ENCODE assay signal across 1 cellular context in genomic region chr21:36694041-36694515, GRCh38.
TF ChIP-seq lines count a peak whose summit lies in the region.

No MANE protein-coding gene starts in this region.

TF ChIP-seq in WTC11, 78 proteins besides CTCF, POLR2A, EP300 and RAD21 (continued from another document):
- TF ChIP-seq ATF2 (CRISPR knock-in tag; IDR thresholded peaks at IDR 0.05; ENCODE audit: borderline replicate concordance, low read depth) (no peak), ZNF219 (CRISPR knock-in tag; IDR thresholded peaks at IDR 0.05; ENCODE audit: borderline replicate concordance) (no peak), ZNF232 (CRISPR knock-in tag; IDR thresholded peaks at IDR 0.05) (no peak), ZNF425 (CRISPR knock-in tag; conservative IDR thresholded peaks at IDR 0.05) (no peak)
